8 cellular contexts compared by ENCODE assay signal in genomic region chr1:95118019-95118499, GRCh38. TPM values are rescaled to one million over a fixed set of nuclear protein-coding genes. Genes with fewer than 3 reads are reported as not detected.
DNase-seq lines count a peak whose midpoint lies in the region; ATAC-seq, FAIRE-seq and TF ChIP-seq lines count a peak whose summit lies in the region.

No MANE protein-coding gene starts in this region.

- peak overlapping the region; percentile 97 to 100 for H3K27ac ChIP-seq in A549
- no peak overlapping the region for H3K27ac ChIP-seq in iPS DF 6.9 (ENCODE audit: low read length)
- peak overlapping the region in 1 of 2 donors; percentile 20 for H3K27ac ChIP-seq in small intestine (ENCODE audit: low read depth in 1 of 2, low read length in 1 of 2)

- H3K4me1 ChIP-seq in A549 (peaks cover 42% of the 10 kb centered on the region), iPS DF 6.9 (ENCODE audit: control insufficient read depth, insufficient read depth, low read length) (peaks cover 1% of the 10 kb centered on the region; the same call in 1 of the 2 replicates), small intestine (ENCODE audit: control insufficient read depth in 2 of 2, insufficient read depth in 1 of 2, low read depth in 1 of 2, low read length in 1 of 2) (peaks cover 0 to 3% of the 10 kb centered on the region in 2 donors)

- no peak for TF ChIP-seq POLR2A in A549 (IDR thresholded peaks at IDR 0.05; ENCODE audit: low read length)

- no peak for TF ChIP-seq EP300 in A549 (IDR thresholded peaks at IDR 0.05)

- DNase-seq in A549 (ENCODE audit: low read depth in 1 of 2, low spot score in 1 of 2) (peak in 1 of 2 experiments; percentile 11), HFF-Myc (ENCODE audit: extremely low read depth, low read depth) (no peak), iPS DF 6.9 (ENCODE audit: low read depth, low spot score) (no peak), small intestine (peak; percentile 19), SHP77 treated with DMSO at 0.1 percent for 48 hours (lab: John Stamatoyannopoulos, UW) (no peak), HTR-8/SVneo (ENCODE audit: insufficient read length, low spot score) (no peak)

- peak overlapping the region; percentile 99 for H3K4me3 ChIP-seq in A549
- peak overlapping the region; percentile 49 for H3K4me3 ChIP-seq in HFF-Myc (replicated peaks; ENCODE audit: low read depth, low read length)
- peak overlapping the region; percentile 62 for H3K4me3 ChIP-seq in iPS DF 6.9 (ENCODE audit: low read length)
- peak overlapping the region; percentile 74 to 78 for H3K4me3 ChIP-seq in small intestine (ENCODE audit: low read depth in 1 of 2, low read length in 2 of 2)

- H3K36me3 ChIP-seq in iPS DF 6.9 (ENCODE audit: control insufficient read depth, insufficient read depth, low read length) (no peaks in the 10 kb centered on the region), small intestine (ENCODE audit: control insufficient read depth in 2 of 2, insufficient read depth in 2 of 2, low read length in 2 of 2) (no peaks in the 10 kb centered on the region)

- CTCF ChIA-PET in A549 (lab: Yijun Ruan, JAX), result interaction anchor here (0.9 to 2.8 kb wide), 11 partner anchors 9 to 116 kb away, joined by 3 to 20 read pairs (median 5); partner anchors contain the start of genes ALG14 and RWDD3

- ATAC-seq in A549 (no peak), HG03196 (IDR thresholded peaks at IDR 0.05; ENCODE audit: unreplicated experiment) (no peak)

- H3K4me3 Mint-ChIP-seq in activated naive CD4-positive, alpha-beta T cell treated with anti-CD3 and anti-CD28 coated beads, Interleukin-2, amount 50 U/mL, for 24 hours, result peak overlapping the region; percentile 85

- no peaks in the 10 kb centered on the region for H3K9me3 Mint-ChIP-seq in activated naive CD4-positive, alpha-beta T cell treated with anti-CD3 and anti-CD28 coated beads, Interleukin-2, amount 50 U/mL, for 24 hours

- POLR2A ChIA-PET in A549 (lab: Yijun Ruan, JAX), result interaction anchor here (0.7 to 3.2 kb wide), 3 partner anchors 21 to 115 kb away, joined by 3 to 26 read pairs (median 9); partner anchors contain the start of genes ALG14 and RWDD3

- peak overlapping the region; percentile 87 for H3K4me2 ChIP-seq in A549

- WGBS in A549 (ENCODE audit: missing lambda C conversion rate), result 6% methylated on average over 10 of the region's 10 CpGs
- no CpG with 5 or more reads among the region's 10 CpGs for WGBS in iPS DF 6.9 (ENCODE audit: insufficient coverage, insufficient read length)
- 9 to 18% (median 12%) methylated on average over 10 of the region's 10 CpGs for WGBS in small intestine, 3 donors

- H3K9me3 ChIP-seq in A549, result no peaks in the 10 kb centered on the region
- H3K9me3 ChIP-seq in iPS DF 6.9 (ENCODE audit: control insufficient read depth, insufficient read depth, low read length), result no peaks in the 10 kb centered on the region
- H3K9me3 ChIP-seq in small intestine (ENCODE audit: control insufficient read depth, low read depth), result no peaks in the 10 kb centered on the region

- H3K27ac Mint-ChIP-seq in activated naive CD4-positive, alpha-beta T cell treated with anti-CD3 and anti-CD28 coated beads, Interleukin-2, amount 50 U/mL, for 24 hours, result no peak overlapping the region

- peaks cover 11% of the 10 kb centered on the region for H3K4me1 Mint-ChIP-seq in activated naive CD4-positive, alpha-beta T cell treated with anti-CD3 and anti-CD28 coated beads, Interleukin-2, amount 50 U/mL, for 24 hours

- H3K36me3 Mint-ChIP-seq in activated naive CD4-positive, alpha-beta T cell treated with anti-CD3 and anti-CD28 coated beads, Interleukin-2, amount 50 U/mL, for 24 hours, result no peaks in the 10 kb centered on the region

- no peaks in the 10 kb centered on the region; the same call in 1 of the 2 replicates for H3K27me3 ChIP-seq in iPS DF 6.9 (ENCODE audit: control insufficient read depth, insufficient read depth, low read length)
- H3K27me3 ChIP-seq in small intestine (ENCODE audit: control insufficient read depth in 2 of 2, insufficient read depth in 2 of 2, low read length in 2 of 2), result no peaks in the 10 kb centered on the region

- H3K27me3 Mint-ChIP-seq in activated naive CD4-positive, alpha-beta T cell treated with anti-CD3 and anti-CD28 coated beads, Interleukin-2, amount 50 U/mL, for 24 hours, result peaks cover 29% of the 10 kb centered on the region

- TF ChIP-seq RAD21 in A549 (conservative IDR thresholded peaks at IDR 0.05 in 1 of 2, IDR thresholded peaks at IDR 0.05 in 1 of 2), result no peak

- FAIRE-seq in A549 (lab: Jason Lieb, UNC), result no peak
- FAIRE-seq in small intestine (lab: Jason Lieb, UNC), result no peak
- FAIRE-seq in HTR-8/SVneo (lab: Jason Lieb, UNC), result no peak

- no peak for TF ChIP-seq CTCF in A549 (IDR thresholded peaks at IDR 0.05)
- no peak for TF ChIP-seq CTCF in HFF-Myc (IDR thresholded peaks at IDR 0.05; ENCODE audit: low read depth, low read length, missing control alignments)

TF ChIP-seq in A549, 52 proteins besides CTCF, POLR2A, EP300 and RAD21:
- no peak for TF ChIP-seq ESRRA (IDR thresholded peaks at IDR 0.05; ENCODE audit: borderline replicate concordance, low read length)
- TF ChIP-seq ZC3H11A (IDR thresholded peaks at IDR 0.05), result no peak
- no peak for TF ChIP-seq KDM5A (IDR thresholded peaks at IDR 0.05)
- no peak for TF ChIP-seq RCOR1 (IDR thresholded peaks at IDR 0.05; ENCODE audit: low read depth, low read length)
- TF ChIP-seq HES2 (IDR thresholded peaks at IDR 0.05), result no peak
- no peak for TF ChIP-seq KDM1A (IDR thresholded peaks at IDR 0.05; ENCODE audit: low read depth)
- TF ChIP-seq, protein P1, sequence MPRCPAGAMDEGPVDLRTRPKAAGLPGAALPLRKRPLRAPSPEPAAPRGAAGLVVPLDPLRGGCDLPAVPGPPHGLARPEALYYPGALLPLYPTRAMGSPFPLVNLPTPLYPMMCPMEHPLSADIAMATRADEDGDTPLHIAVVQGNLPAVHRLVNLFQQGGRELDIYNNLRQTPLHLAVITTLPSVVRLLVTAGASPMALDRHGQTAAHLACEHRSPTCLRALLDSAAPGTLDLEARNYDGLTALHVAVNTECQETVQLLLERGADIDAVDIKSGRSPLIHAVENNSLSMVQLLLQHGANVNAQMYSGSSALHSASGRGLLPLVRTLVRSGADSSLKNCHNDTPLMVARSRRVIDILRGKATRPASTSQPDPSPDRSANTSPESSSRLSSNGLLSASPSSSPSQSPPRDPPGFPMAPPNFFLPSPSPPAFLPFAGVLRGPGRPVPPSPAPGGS (IDR thresholded peaks at IDR 0.05), result no peak
- no peak for TF ChIP-seq CHD4 (IDR thresholded peaks at IDR 0.05; ENCODE audit: borderline replicate concordance)
- TF ChIP-seq RFX5 (IDR thresholded peaks at IDR 0.05), result no peak
- no peak for TF ChIP-seq CHD2 (IDR thresholded peaks at IDR 0.05; ENCODE audit: low read length, partially characterized antibody)
- no peak for TF ChIP-seq TP53 (CRISPR knock-in tag; IDR thresholded peaks at IDR 0.05)
- no peak for TF ChIP-seq GATA3 (IDR thresholded peaks at IDR 0.05; ENCODE audit: borderline replicate concordance)

RNA-seq across cellular contexts. Expression of gene TLCD4, which starts 0.9 kb away (rescaled TPM):
- polyA plus RNA-seq in A549 (2011; rRNA removed), result 18.0 and 24.1 TPM in 2 replicates
- 3.6 and 4.5 TPM in 2 replicates for polyA plus RNA-seq in A549 (2012; cell fraction: cytosol; rRNA removed)
- polyA plus RNA-seq in A549 (2012; cell fraction: nucleus; rRNA removed), result 1.4 and 3.1 TPM in 2 replicates
- 12.7 to 14.2 TPM (median 13.3 TPM) in 3 replicates for polyA plus RNA-seq in A549 (2017; fragmentation: RNase III; extraction: RNeasy Plus Mini Kit Qiagen cat#74134 plus additional on column Dnase treatment)
- polyA minus RNA-seq in A549 (2011; rRNA and poly(A)+ RNA removed), result 16.0 and 19.7 TPM in 2 replicates
- 1 to 10 TPM; 1.9 to 5.1 (median 2.7) TPM for polyA plus RNA-seq in small intestine

RNA-seq across cellular contexts. Expression of gene ALG14, which starts 45.3 kb away (rescaled TPM):
- polyA plus RNA-seq in A549 (2011; rRNA removed) (5.0 and 5.3 TPM in 2 replicates), A549 (2017; fragmentation: RNase III; extraction: RNeasy Plus Mini Kit Qiagen cat#74134 plus additional on column Dnase treatment) (5.4 to 7.1 TPM (median 5.7 TPM) in 3 replicates), small intestine (1 to 10 TPM; 1.1 to 3.1 (median 1.4) TPM)
- polyA plus RNA-seq in A549 (2012; cell fraction: cytosol; rRNA removed), result 4.5 and 5.1 TPM in 2 replicates
- 0.78 and 1.2 TPM in 2 replicates for polyA plus RNA-seq in A549 (2012; cell fraction: nucleus; rRNA removed)
- polyA minus RNA-seq in A549 (2011; rRNA and poly(A)+ RNA removed), result 7.3 and 12.6 TPM in 2 replicates

Comparison
In these comparisons a context has a peak if more than half of its experiments do, and no peak if none do; other contexts are left out.
1. H3K4me3 ChIP-seq: peak in every context shown above with its lines; median percentile 99 in A549; 76 in small intestine; 62 in iPS DF 6.9; 49 in HFF-Myc.